ENCODE assay signal across 8 cellular contexts in genomic region chr2:109470121-109470921, GRCh38.
DNase-seq lines count a peak whose midpoint lies in the region; ATAC-seq, FAIRE-seq and TF ChIP-seq lines count a peak whose summit lies in the region.

No MANE protein-coding gene starts in this region.

- TF ChIP-seq POLR2A in H54 (IDR thresholded peaks at IDR 0.05; ENCODE audit: low read depth, low read length), result no peak

- H3K27ac Mint-ChIP-seq in activated naive CD8-positive, alpha-beta T cell treated with anti-CD3 and anti-CD28 coated beads, Interleukin-2, amount 50 U/mL, for 24 hours, result no peak overlapping the region

- no peak for FAIRE-seq in H54 (lab: Jason Lieb, UNC)

- ATAC-seq in activated naive CD8-positive, alpha-beta T cell treated with anti-CD3 and anti-CD28 coated beads, Interleukin-2, amount 50 U/mL, for 24 hours, result no peak

- DNase-seq in CMK (ENCODE audit: low read depth) (peak; percentile 52), H54 (ENCODE audit: insufficient read length, low spot score) (peak; percentile 30), RPMI7951 (ENCODE audit: low read depth) (peak; percentile 99), iris pigment epithelial cell (ENCODE audit: low read depth) (peak; percentile 36), NCI-H774 (lab: John Stamatoyannopoulos, UW) (no peak), NCI-H446 treated with DMSO at 0.1 percent for 48 hours (lab: John Stamatoyannopoulos, UW) (no peak)
- no peak for DNase-seq in stimulated activated CD8-positive, alpha-beta memory T cell treated with anti-CD3 and anti-CD28 coated beads, Interleukin-4, amount 100 ng/mL, for 48 hours
- no peak for DNase-seq in activated naive CD8-positive, alpha-beta T cell treated with anti-CD3 and anti-CD28 coated beads, Interleukin-2, amount 50 U/mL, for 24 hours

- no peaks in the 10 kb centered on the region for H3K27me3 Mint-ChIP-seq in activated naive CD8-positive, alpha-beta T cell treated with anti-CD3 and anti-CD28 coated beads, Interleukin-2, amount 50 U/mL, for 24 hours

- no peak overlapping the region for H3K4me3 Mint-ChIP-seq in activated naive CD8-positive, alpha-beta T cell treated with anti-CD3 and anti-CD28 coated beads, Interleukin-2, amount 50 U/mL, for 24 hours

- no peaks in the 10 kb centered on the region for H3K9me3 Mint-ChIP-seq in activated naive CD8-positive, alpha-beta T cell treated with anti-CD3 and anti-CD28 coated beads, Interleukin-2, amount 50 U/mL, for 24 hours

- peaks cover 2% of the 10 kb centered on the region for H3K36me3 Mint-ChIP-seq in activated naive CD8-positive, alpha-beta T cell treated with anti-CD3 and anti-CD28 coated beads, Interleukin-2, amount 50 U/mL, for 24 hours (ENCODE audit: low read depth)

- H3K4me1 Mint-ChIP-seq in activated naive CD8-positive, alpha-beta T cell treated with anti-CD3 and anti-CD28 coated beads, Interleukin-2, amount 50 U/mL, for 24 hours, result peaks cover 3% of the 10 kb centered on the region

Comparison
In these comparisons a context has a peak if more than half of its experiments do, and no peak if none do; other contexts are left out.
1. DNase-seq: peak in CMK (single experiment), H54 (single experiment), RPMI7951 (single experiment) and iris pigment epithelial cell (single experiment); none in NCI-H774 (single experiment), NCI-H446 treated with DMSO at 0.1 percent for 48 hours (single experiment), stimulated activated CD8-positive, alpha-beta memory T cell treated with anti-CD3 and anti-CD28 coated beads, Interleukin-4, amount 100 ng/mL, for 48 hours (single experiment) and activated naive CD8-positive, alpha-beta T cell treated with anti-CD3 and anti-CD28 coated beads, Interleukin-2, amount 50 U/mL, for 24 hours (single experiment).